In the genomic region with DNA sequence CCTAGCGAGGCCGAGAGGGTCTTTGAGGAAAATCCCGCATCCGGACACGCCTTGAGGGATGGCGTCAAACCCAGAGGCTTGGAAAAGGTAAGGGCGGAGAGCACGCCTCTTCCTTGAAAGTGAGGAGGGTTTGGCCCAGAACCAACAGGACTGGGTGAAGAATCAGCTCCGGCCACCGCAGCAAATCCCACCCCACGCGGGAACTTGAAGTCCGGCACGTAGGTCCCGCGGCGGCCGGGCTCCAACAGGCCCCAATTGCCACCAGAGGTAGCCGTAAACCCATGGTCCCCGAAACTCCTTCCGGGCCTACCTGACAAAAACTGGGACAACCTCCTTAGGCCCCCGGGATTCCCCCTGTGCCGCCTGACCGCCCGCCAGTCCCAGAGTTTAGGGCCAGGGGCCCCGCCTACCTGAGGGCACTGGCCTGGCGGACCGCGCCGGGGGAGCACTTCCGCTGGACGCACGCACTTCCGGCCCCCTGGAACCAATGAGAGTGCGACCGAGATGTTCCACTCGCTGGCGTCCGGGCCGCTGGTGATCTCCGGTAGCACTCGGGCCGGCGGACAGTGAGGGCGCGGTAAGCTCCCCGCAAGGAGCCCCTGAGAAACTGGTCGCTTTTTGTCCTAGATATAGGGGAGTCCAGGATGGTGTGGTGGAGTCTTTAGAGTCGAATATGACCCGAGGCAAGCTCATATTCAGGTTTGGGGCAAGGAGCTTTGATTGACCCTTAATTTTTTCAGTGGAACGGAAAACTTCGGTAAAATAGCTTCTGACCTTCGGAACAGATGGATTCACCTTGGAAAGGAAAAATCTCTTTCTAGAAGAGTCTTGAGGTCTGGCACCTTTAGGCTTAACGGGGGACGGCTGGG, we compare ENCODE assay signal across 8 cellular contexts. TPM values are rescaled to one million over a fixed set of nuclear protein-coding genes. Genes with fewer than 3 reads are reported as not detected.
DNase-seq lines count a peak whose midpoint lies in the region; ATAC-seq and TF ChIP-seq lines count a peak whose summit lies in the region.

A gene (minus strand): TSS at position 453 of the 869 bp plus-strand sequence. CDS start 6,772 bp downstream, outside the sequence.
A gene (plus strand): TSS at position 537 of the 869 bp plus-strand sequence. CDS start 28,599 bp downstream, outside the sequence.

- no peaks in the 10 kb centered on the region for H3K9me3 ChIP-seq in ascending aorta
- H3K9me3 ChIP-seq in uterus, result no peaks in the 10 kb centered on the region

- peak within 1 kb of the TSS; percentile 96 for H3K27ac Mint-ChIP-seq in T-helper 2 cell treated with Interferon-gamma antibody and Interleukin-4, amounts not matched to agents 5 μg/mL and 100 μg/mL, for 36 hours

- H3K9me3 Mint-ChIP-seq in T-helper 2 cell treated with Interferon-gamma antibody and Interleukin-4, amounts not matched to agents 5 μg/mL and 100 μg/mL, for 36 hours, result no peaks in the 10 kb centered on the region

- H3K36me3 Mint-ChIP-seq in T-helper 2 cell treated with Interferon-gamma antibody and Interleukin-4, amounts not matched to agents 5 μg/mL and 100 μg/mL, for 36 hours (ENCODE audit: low read depth), result peaks cover 8% of the 10 kb centered on the region

- H3K4me1 Mint-ChIP-seq in T-helper 2 cell treated with Interferon-gamma antibody and Interleukin-4, amounts not matched to agents 5 μg/mL and 100 μg/mL, for 36 hours (ENCODE audit: low read depth), result peaks cover 11% of the 10 kb centered on the region

- peaks cover 6 to 7% of the 10 kb centered on the region in 2 donors for H3K36me3 ChIP-seq in ascending aorta
- no peaks in the 10 kb centered on the region for H3K36me3 ChIP-seq in uterus

- H3K27me3 ChIP-seq in ascending aorta, result no peaks in the 10 kb centered on the region
- H3K27me3 ChIP-seq in uterus, result no peaks in the 10 kb centered on the region

- H3K4me1 ChIP-seq in ascending aorta (peaks cover 0 to 17% of the 10 kb centered on the region in 2 donors), uterus (no peaks in the 10 kb centered on the region)

- no peaks in the 10 kb centered on the region for H3K27me3 Mint-ChIP-seq in T-helper 2 cell treated with Interferon-gamma antibody and Interleukin-4, amounts not matched to agents 5 μg/mL and 100 μg/mL, for 36 hours (ENCODE audit: low read depth)

- ATAC-seq in GM18498 (IDR thresholded peaks at IDR 0.05; ENCODE audit: unreplicated experiment) (peak; percentile 95), HG02885 (IDR thresholded peaks at IDR 0.05; ENCODE audit: poor library complexity, unreplicated experiment) (peak; percentile 94)

- peak within 1 kb of the TSS; percentile 88 to 95 for H3K4me3 ChIP-seq in ascending aorta
- peak within 1 kb of the TSS; percentile 84 to 87 for H3K4me3 ChIP-seq in uterus

- peak within 1 kb of the TSS; percentile 84 to 85 for H3K27ac ChIP-seq in ascending aorta
- peak within 1 kb of the TSS; percentile 84 to 85 for H3K27ac ChIP-seq in uterus

- DNase-seq in NCI-H187 (lab: John Stamatoyannopoulos, UW), result peak; percentile 81
- peak; percentile 93 for DNase-seq in T-helper 2 cell treated with Interferon-gamma antibody and Interleukin-4, amounts not matched to agents 5 μg/mL and 100 μg/mL, for 36 hours (ENCODE audit: low spot score)
- DNase-seq in ascending aorta (ENCODE audit: low spot score in 2 of 2), result peak; percentile 55 to 96
- DNase-seq in hepatic stellate cell (ENCODE audit: low spot score), result peak; percentile 93
- peak; percentile 93 for DNase-seq in putamen (ENCODE audit: low spot score)
- peak; percentile 88 to 90 for DNase-seq in uterus

- TF ChIP-seq CTCF in ascending aorta (IDR thresholded peaks at IDR 0.05), result peak in 1 of 3 experiments; percentile 12
- peak in 2 of 4 experiments; percentile 33 to 50 for TF ChIP-seq CTCF in uterus (IDR thresholded peaks at IDR 0.05)

- intact Hi-C loops in ascending aorta (cut with DNase I) (loop anchor here (1.0 kb wide), 4 partner anchors 33 to 268 kb away; a partner anchor contains a TSS), uterus (cut with DNase I; ENCODE audit: low total_unique reads) (no loop called here)

- peak; percentile 64 to 74 for TF ChIP-seq POLR2A in uterus (IDR thresholded peaks at IDR 0.05)

- peak within 1 kb of the TSS; percentile 99 for H3K4me3 Mint-ChIP-seq in T-helper 2 cell treated with Interferon-gamma antibody and Interleukin-4, amounts not matched to agents 5 μg/mL and 100 μg/mL, for 36 hours

RNA-seq across cellular contexts. Expression of the first gene that starts in this region (rescaled TPM):
- 3.7 TPM for total RNA-seq in ascending aorta
- 10 to 100 TPM in 3 of 4 donors, 1 to 10 TPM in 1; 9.4 to 66.9 (median 26.0) TPM for total RNA-seq in uterus

RNA-seq across cellular contexts. Expression of the second gene that starts in this region (rescaled TPM):
- 7.9 TPM for total RNA-seq in ascending aorta
- 10 to 100 TPM in 2 of 4 donors, 1 to 10 TPM in 2; 1.8 to 41.5 (median 12.7) TPM for total RNA-seq in uterus

Comparison
In these comparisons a context has a peak if more than half of its experiments do, and no peak if none do; other contexts are left out.
1. Peak in every context shown above with its lines: DNase-seq, ATAC-seq, H3K4me3 ChIP-seq and H3K27ac ChIP-seq.